24 cellular contexts compared by ENCODE assay signal in the genomic region with DNA sequence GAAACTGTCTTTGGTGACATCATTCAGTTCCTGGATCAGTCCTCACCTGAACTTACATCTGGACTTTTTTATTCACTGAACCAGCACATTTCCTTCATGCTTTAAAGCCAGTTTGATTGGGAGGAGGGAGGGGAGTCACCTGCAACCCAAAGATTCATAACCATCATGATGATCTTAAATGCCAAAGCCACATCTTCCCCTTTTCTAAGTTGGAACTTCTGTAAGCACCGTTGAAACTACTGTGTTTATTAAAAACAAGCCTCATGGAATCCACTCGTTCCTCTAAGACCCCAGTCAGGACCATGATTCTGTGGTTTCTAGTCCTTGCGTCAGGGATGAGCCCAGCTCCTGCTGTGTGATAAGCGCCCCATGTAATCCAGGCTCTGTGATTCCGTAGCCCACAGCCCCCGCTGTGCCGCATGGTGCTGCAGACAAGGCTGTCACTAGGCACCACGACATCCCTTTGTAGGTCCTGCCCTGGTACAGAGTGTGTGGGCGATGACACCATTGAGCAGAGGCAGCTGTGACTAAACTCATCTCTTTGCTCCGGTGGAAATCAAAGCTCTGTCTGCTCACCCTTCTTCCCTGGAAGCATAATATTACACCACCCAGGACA.
A peak's percentile ranks its signal among the peaks of the same experiment; 100 is the strongest.
DNase-seq lines count a peak whose midpoint lies in the region; ATAC-seq, FAIRE-seq and TF ChIP-seq lines count a peak whose summit lies in the region.
"Had no signal": no experiment of that assay in that cellular context is flagged by ENCODE, and none has a peak within 500 bp of the region (broad histone marks: within the 10 kb centered on the region; RNA-seq: fewer than 3 reads in every experiment).

No MANE protein-coding gene starts in this region.

- CTCF ChIA-PET in HepG2 (lab: Yijun Ruan, JAX; ENCODE audit: low intra/inter-chr PET ratio, low total read pairs), result no interaction called here

- H3K36me3 ChIP-seq in HepG2 (replicated peaks in 1 of 2; ENCODE audit: control insufficient read depth in 1 of 2, insufficient read depth in 2 of 2, low read length in 2 of 2), result no peaks in the 10 kb centered on the region
- no peaks in the 10 kb centered on the region for H3K36me3 ChIP-seq in right lobe of liver
- H3K36me3 ChIP-seq: SJCRH30 had no signal

- no peak overlapping the region for H3K4me2 ChIP-seq in HepG2 (ENCODE audit: low read depth, low read length)

- POLR2A ChIA-PET in HepG2 (lab: Yijun Ruan, JAX), result no interaction called here

- DNase-seq in HepG2 (ENCODE audit: low spot score) (no peak), right lobe of liver (no peak), OCI-M1 (lab: John Stamatoyannopoulos, UW) (peak; percentile 49), islet precursor cell (peak; percentile 23)
- DNase-seq: activated CD4-positive, alpha-beta T cell treated with anti-CD3 and anti-CD28 coated beads, Interleukin-2, amount 10 ng/mL, durations not matched to agents 7 days and 5 days; activated naive CD4-positive, alpha-beta T cell treated with Interleukin-2 at 50 U/mL for 16 hours; activated T-cell treated with anti-CD3 and anti-CD28 coated beads, Interleukin-2, amount 50 U/mL, for 24 hours; CD8-positive, alpha-beta T cell; GDM1; glutamatergic neuron; Kasumi-1; mesendoderm; NCI-H1092 treated with DMSO at 0.1 percent for 48 hours; NCI-H2029; NCI-H226; NCI-H774; SJCRH30; substantia nigra; T-helper 1 cell had no signal

- no peaks in the 10 kb centered on the region for H4K20me1 ChIP-seq in HepG2 (ENCODE audit: insufficient read depth, low read length)

- no peak overlapping the region for H2AFZ ChIP-seq in HepG2 (ENCODE audit: low read length)

- H3K79me2 ChIP-seq in HepG2 (ENCODE audit: insufficient read depth, low read length), result no peaks in the 10 kb centered on the region

- H3K27ac ChIP-seq in HepG2 (ENCODE audit: extremely low read length, insufficient read depth, low read length) (no peak overlapping the region), right lobe of liver (no peak overlapping the region)
- H3K27ac ChIP-seq: SJCRH30 had no signal

- H3K4me1 ChIP-seq in HepG2 (ENCODE audit: insufficient read depth, low read length), result 0 out of 2 replicates have a peak, but pooled peaks cover 6% of the 10 kb centered on the region
- no peaks in the 10 kb centered on the region for H3K4me1 ChIP-seq in right lobe of liver

- H3K27me3 ChIP-seq in HepG2 (ENCODE audit: control insufficient read depth in 1 of 2, insufficient read depth in 2 of 2, low read length in 2 of 2) (no peaks in the 10 kb centered on the region), right lobe of liver (no peaks in the 10 kb centered on the region)
- H3K27me3 ChIP-seq: SJCRH30 had no signal

- H3K9ac ChIP-seq in HepG2 (ENCODE audit: insufficient read depth, low read depth, low read length), result no peak overlapping the region

- intact Hi-C loops in HepG2 (cut with micrococcal nuclease; ENCODE audit: unreplicated experiment), result no loop called here
- intact Hi-C loops in right lobe of liver (cut with DNase I), result no loop called here

- TF ChIP-seq POLR2A in HepG2 (IDR thresholded peaks at IDR 0.05; ENCODE audit: insufficient read depth in 1 of 2, low read depth in 2 of 2, low read length in 2 of 2) (no peak), right lobe of liver (IDR thresholded peaks at IDR 0.05) (no peak)

- no TSS peak for BruUV-seq in HepG2 (replicated peaks; lab: Mats Ljungman, UMichigan)

- TF ChIP-seq CTCF in HepG2 (CRISPR knock-in tag; IDR thresholded peaks at IDR 0.05) (no peak), right lobe of liver (IDR thresholded peaks at IDR 0.05) (no peak)

- 29% methylated on average over 4 of the region's 10 CpGs for WGBS in HepG2 (ENCODE audit: low lambda C conversion rate)
- WGBS in right lobe of liver (ENCODE audit: insufficient coverage, low coverage, low lambda C conversion rate, missing lambda C conversion rate), result 66% methylated on average over 9 of the region's 10 CpGs

- no peak overlapping the region for H3K4me3 ChIP-seq in HepG2 (replicated peaks in 1 of 3; ENCODE audit: insufficient read depth in 1 of 3, low read depth in 2 of 3, low read length in 3 of 3)
- H3K4me3 ChIP-seq in right lobe of liver, result no peak overlapping the region
- H3K4me3 ChIP-seq: SJCRH30 had no signal

- no peak for FAIRE-seq in HepG2 (lab: Jason Lieb, UNC)
- FAIRE-seq: endothelial cell of umbilical vein had no signal

- no peak for TF ChIP-seq RAD21 in HepG2 (CRISPR knock-in tag; IDR thresholded peaks at IDR 0.05)

- H3K9me3 ChIP-seq in HepG2 (ENCODE audit: low read length), result no peaks in the 10 kb centered on the region
- no peaks in the 10 kb centered on the region for H3K9me3 ChIP-seq in right lobe of liver
- H3K9me3 ChIP-seq: SJCRH30 had no signal

- ATAC-seq in HepG2 (no peak), right lobe of liver (no peak), HG02870 (IDR thresholded peaks at IDR 0.05; ENCODE audit: unreplicated experiment) (no peak), HG03095 (IDR thresholded peaks at IDR 0.05; ENCODE audit: unreplicated experiment) (no peak), HG02798 (IDR thresholded peaks at IDR 0.05; ENCODE audit: poor library complexity, unreplicated experiment) (no peak)
- ATAC-seq: CD8-positive, alpha-beta T cell; Panc1 had no signal

- in situ Hi-C loops in HepG2 (cut with HindIII; ENCODE audit: extremely low pct_ligation_motif_present, low pct_unique_long_range_greater_than_20kb), result no loop called here

- TF ChIP-seq EP300 in HepG2 (IDR thresholded peaks at IDR 0.05; ENCODE audit: low read depth in 2 of 2, low read length in 2 of 2) (no peak), HepG2 (CRISPR knock-in tag; IDR thresholded peaks at IDR 0.05; ENCODE audit: borderline replicate concordance) (no peak)

TF ChIP-seq in HepG2, 621 proteins besides CTCF, POLR2A, EP300 and RAD21:
- TF ChIP-seq FOXK2 (IDR thresholded peaks at IDR 0.05), result no peak
- TF ChIP-seq XBP1 (CRISPR knock-in tag; IDR thresholded peaks at IDR 0.05), result no peak
- 0 out of 2 replicates have a peak, but pooled peaks have one; percentile 12 for TF ChIP-seq ATF7 (IDR thresholded peaks at IDR 0.05)
- no peak for TF ChIP-seq ATF7 (CRISPR knock-in tag; IDR thresholded peaks at IDR 0.05)
- no peak for TF ChIP-seq ZNF354B (CRISPR knock-in tag; IDR thresholded peaks at IDR 0.05)

Comparison
In these comparisons a context has a peak if more than half of its experiments do, and no peak if none do; other contexts are left out.
1. DNase-seq: peak in OCI-M1 (single experiment) and islet precursor cell (single experiment); none in HepG2 (single experiment) and right lobe of liver (0 of 3).